19 cellular contexts compared by ENCODE assay signal in the genomic region with DNA sequence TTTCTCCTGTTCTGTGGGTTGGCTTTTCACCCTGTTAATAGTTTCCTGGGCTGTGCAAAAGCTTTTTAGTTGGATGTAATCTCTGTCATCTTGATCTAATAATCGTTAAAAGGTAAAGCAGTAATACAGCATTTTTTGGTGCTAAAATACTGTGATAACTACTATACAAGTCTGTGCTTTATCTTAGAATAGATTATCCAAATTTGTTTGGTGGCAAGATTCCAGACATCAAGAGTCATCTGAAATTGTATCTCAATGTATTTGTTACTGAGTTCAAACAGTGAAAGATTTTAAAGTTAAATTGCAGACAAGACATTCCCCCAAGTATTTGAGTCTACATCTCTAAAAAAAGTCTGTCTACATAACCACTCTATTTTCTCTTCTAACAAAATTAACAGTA. TPM values are rescaled to one million over a fixed set of nuclear protein-coding genes. Genes with fewer than 3 reads are reported as not detected.
DNase-seq lines count a peak whose midpoint lies in the region; ATAC-seq, FAIRE-seq and TF ChIP-seq lines count a peak whose summit lies in the region.
"Had no signal": no experiment of that assay in that cellular context is flagged by ENCODE, and none has a peak within 500 bp of the region (broad histone marks: within the 10 kb centered on the region; RNA-seq: fewer than 3 reads in every experiment).

No MANE protein-coding gene starts in this region.

- peaks cover 5% of the 10 kb centered on the region for H3K36me3 Mint-ChIP-seq in stimulated activated effector memory CD8-positive, alpha-beta T cell treated with anti-CD3 and anti-CD28 coated beads, Interleukin-12 subunit alpha, Interleukin-12 subunit beta, amount 100 ng/mL, for 72 hours
- H3K36me3 Mint-ChIP-seq in natural killer cell: no peaks in the 10 kb centered on the region

- no peaks in the 10 kb centered on the region for H3K36me3 ChIP-seq in Karpas-422 (ENCODE audit: insufficient read depth, low read length)

- H3K27ac ChIP-seq in Karpas-422 (ENCODE audit: low read length): peak overlapping the region; percentile 22; the same call in 1 of the 2 replicates
- H3K27ac ChIP-seq: BLaER1 treated with 17β-estradiol and CSF1 and Interleukin-3, amounts not matched to agents 10 nM and 100 nM; SJSA1 had no signal

- H3K4me1 Mint-ChIP-seq in stimulated activated effector memory CD8-positive, alpha-beta T cell treated with anti-CD3 and anti-CD28 coated beads, Interleukin-12 subunit alpha, Interleukin-12 subunit beta, amount 100 ng/mL, for 72 hours: peaks cover 25% of the 10 kb centered on the region
- H3K4me1 Mint-ChIP-seq in natural killer cell: peaks cover 36 to 38% of the 10 kb centered on the region in 2 donors

- H3K9ac ChIP-seq in Karpas-422 (ENCODE audit: low read length): no peak overlapping the region
- H3K9ac ChIP-seq: BLaER1 treated with 17β-estradiol and CSF1 and Interleukin-3, amounts not matched to agents 10 nM and 100 nM had no signal

- H3K4me3 Mint-ChIP-seq in stimulated activated effector memory CD8-positive, alpha-beta T cell treated with anti-CD3 and anti-CD28 coated beads, Interleukin-12 subunit alpha, Interleukin-12 subunit beta, amount 100 ng/mL, for 72 hours: no peak overlapping the region
- no peak overlapping the region for H3K4me3 Mint-ChIP-seq in natural killer cell
- H3K4me3 Mint-ChIP-seq: CD8-positive, alpha-beta memory T cell; H9 had no signal

- H4K20me1 ChIP-seq in Karpas-422 (ENCODE audit: insufficient read depth, low read depth, low read length): peaks cover 21% of the 10 kb centered on the region

- H3K27ac Mint-ChIP-seq in stimulated activated effector memory CD8-positive, alpha-beta T cell treated with anti-CD3 and anti-CD28 coated beads, Interleukin-12 subunit alpha, Interleukin-12 subunit beta, amount 100 ng/mL, for 72 hours: peak overlapping the region; percentile 66
- peak overlapping the region in 1 of 2 donors; percentile 62 for H3K27ac Mint-ChIP-seq in natural killer cell

- intact Hi-C loops in natural killer cell (cut with micrococcal nuclease): loop anchor here (2.0 kb wide), 2 partner anchors 17 to 47 kb away; no protein-coding TSS in a partner anchor

- no peak for ATAC-seq in stimulated activated effector memory CD8-positive, alpha-beta T cell treated with anti-CD3 and anti-CD28 coated beads, Interleukin-12 subunit alpha, Interleukin-12 subunit beta, amount 100 ng/mL, for 72 hours
- no peak for ATAC-seq in natural killer cell
- ATAC-seq: Panc1 had no signal

- H3K9me2 ChIP-seq in Karpas-422 (replicated peaks; ENCODE audit: insufficient read depth, low read length): no peaks in the 10 kb centered on the region

- H3K9me3 ChIP-seq in Karpas-422 (ENCODE audit: low read length): no peaks in the 10 kb centered on the region
- H3K9me3 ChIP-seq: BLaER1 treated with 17β-estradiol and CSF1 and Interleukin-3, amounts not matched to agents 10 nM and 100 nM; SJSA1 had no signal

- peaks cover 100% of the 10 kb centered on the region for H3K79me2 ChIP-seq in Karpas-422 (ENCODE audit: low read length)

- DNase-seq in GM19239 (ENCODE audit: insufficient read length, low spot score) (no peak), Karpas-422 (no peak), fibroblast of peridontal ligament (ENCODE audit: extremely low read depth) (peak; percentile 59), NCI-H1436 treated with DMSO at 0.1 percent for 48 hours (lab: John Stamatoyannopoulos, UW) (no peak), SKM-1 treated with dmso at 0.1 percent for 144 hours (lab: John Stamatoyannopoulos, UW; ENCODE audit: unreplicated experiment) (no peak), natural killer cell (no peak)
- DNase-seq in stimulated activated effector memory CD8-positive, alpha-beta T cell treated with anti-CD3 and anti-CD28 coated beads, Interleukin-12 subunit alpha, Interleukin-12 subunit beta, amount 100 ng/mL, for 72 hours (ENCODE audit: low spot score in 2 of 2): no peak
- DNase-seq: CD8-positive, alpha-beta memory T cell; DMS79; H9; NCI-H1092 treated with DMSO at 0.1 percent for 48 hours; NCI-H2081; NCI-H2171 treated with DMSO at 0.1 percent for 48 hours; NCI-H446; NCI-H526 treated with DMSO at 0.1 percent for 48 hours had no signal

- no peaks in the 10 kb centered on the region for H3K27me3 ChIP-seq in Karpas-422 (ENCODE audit: low read length)
- H3K27me3 ChIP-seq: BLaER1 treated with 17β-estradiol and CSF1 and Interleukin-3, amounts not matched to agents 10 nM and 100 nM; SJSA1 had no signal

- FAIRE-seq in GM19239 (lab: Jason Lieb, UNC): peak; percentile 31
- FAIRE-seq: HTR-8/SVneo had no signal

- no peaks in the 10 kb centered on the region for H3K9me3 Mint-ChIP-seq in stimulated activated effector memory CD8-positive, alpha-beta T cell treated with anti-CD3 and anti-CD28 coated beads, Interleukin-12 subunit alpha, Interleukin-12 subunit beta, amount 100 ng/mL, for 72 hours
- H3K9me3 Mint-ChIP-seq in natural killer cell: no peaks in the 10 kb centered on the region
- H3K9me3 Mint-ChIP-seq: CD8-positive, alpha-beta memory T cell; H9 had no signal

- no peak overlapping the region for H3K4me3 ChIP-seq in Karpas-422 (ENCODE audit: low read length)
- H3K4me3 ChIP-seq: BLaER1 treated with 17β-estradiol and CSF1 and Interleukin-3, amounts not matched to agents 10 nM and 100 nM; SJSA1 had no signal

- H2AFZ ChIP-seq in Karpas-422 (ENCODE audit: low read length): no peak overlapping the region

- H3K4me2 ChIP-seq in Karpas-422 (ENCODE audit: low read depth, low read length, poor library complexity, severe bottlenecking): peak overlapping the region; percentile 29

- no peaks in the 10 kb centered on the region for H3K27me3 Mint-ChIP-seq in natural killer cell (ENCODE audit: low read depth in 2 of 2)
- H3K27me3 Mint-ChIP-seq: CD8-positive, alpha-beta memory T cell had no signal

- no peak for TF ChIP-seq CTCF in natural killer cell (IDR thresholded peaks at IDR 0.05)

- H3K4me1 ChIP-seq in Karpas-422 (ENCODE audit: low read length): peaks cover 40% of the 10 kb centered on the region

RNA-seq across cellular contexts. Expression of a gene that starts 18.8 kb away (rescaled TPM):
- 45.6 and 161 TPM in 2 replicates for total RNA-seq in Karpas-422 (2014; rRNA removed; shearing (Covaris generic); ENCODE audit: low replicate concordance)
- total RNA-seq in natural killer cell: 10 to 100 TPM; 54.8 to 71.0 (median 59.9) TPM
